Comparison of ENCODE assay signal across 14 cellular contexts in genomic region chr1:195466639-195467038, GRCh38.
DNase-seq lines count a peak whose midpoint lies in the region; TF ChIP-seq lines count a peak whose summit lies in the region.
"Had no signal": no experiment of that assay in that cellular context is flagged by ENCODE, and none has a peak within 500 bp of the region (broad histone marks: within the 10 kb centered on the region; RNA-seq: fewer than 3 reads in every experiment).

No MANE protein-coding gene starts in this region.

- no peak overlapping the region for H3K9ac ChIP-seq in OCI-LY3 (ENCODE audit: low read length)
- no peak overlapping the region for H3K9ac ChIP-seq in SU-DHL-6 (ENCODE audit: low read length)
- H3K9ac ChIP-seq: BLaER1 treated with 17β-estradiol and CSF1 and Interleukin-3, amounts not matched to agents 10 nM and 100 nM had no signal

- H4K20me1 ChIP-seq in OCI-LY3 (ENCODE audit: insufficient read depth, low read length) = no peaks in the 10 kb centered on the region
- no peaks in the 10 kb centered on the region for H4K20me1 ChIP-seq in SU-DHL-6 (ENCODE audit: low read depth, low read length)
- H4K20me1 ChIP-seq: BLaER1 treated with 17β-estradiol and CSF1 and Interleukin-3, amounts not matched to agents 10 nM and 100 nM had no signal

- no peaks in the 10 kb centered on the region for H3K79me2 ChIP-seq in OCI-LY3 (ENCODE audit: low read length)
- H3K79me2 ChIP-seq in SU-DHL-6 (ENCODE audit: insufficient read depth, low read length) = no peaks in the 10 kb centered on the region

- H3K36me3 ChIP-seq in OCI-LY3 (replicated peaks; ENCODE audit: low read depth, low read length) (no peaks in the 10 kb centered on the region), SU-DHL-6 (ENCODE audit: low read length) (no peaks in the 10 kb centered on the region), vagina (no peaks in the 10 kb centered on the region)
- H3K36me3 ChIP-seq: BLaER1 treated with 17β-estradiol and CSF1 and Interleukin-3, amounts not matched to agents 10 nM and 100 nM; HAP-1 had no signal

- intact Hi-C loops in vagina (cut with DNase I) = no loop called here

- DNase-seq in EH (ENCODE audit: low read depth) = peak; percentile 1
- no peak for DNase-seq in vagina (ENCODE audit: extremely low spot score in 2 of 2)
- DNase-seq in NCI-H82 treated with DMSO at 0.1 percent for 48 hours (lab: John Stamatoyannopoulos, UW; ENCODE audit: unreplicated experiment) = no peak
- no peak for DNase-seq in T-helper 9 cell
- DNase-seq: Calu3; CD8-positive, alpha-beta T cell; DMS79 treated with DMSO at 0.1 percent for 48 hours; EL; GOT3 had no signal

- H3F3A ChIP-seq in SU-DHL-6 (ENCODE audit: insufficient read depth) = no peaks in the 10 kb centered on the region

- H3K4me2 ChIP-seq in OCI-LY3 (ENCODE audit: low read length) = peak overlapping the region; percentile 12; the same call in 1 of the 2 replicates
- H3K4me2 ChIP-seq in SU-DHL-6 (ENCODE audit: low read depth, low read length, poor library complexity, severe bottlenecking) = no peak overlapping the region
- H3K4me2 ChIP-seq: BLaER1 treated with 17β-estradiol and CSF1 and Interleukin-3, amounts not matched to agents 10 nM and 100 nM had no signal

- H3K27ac ChIP-seq in OCI-LY3 (ENCODE audit: low read length) = no peak overlapping the region
- H3K27ac ChIP-seq in SU-DHL-6 (ENCODE audit: low read depth, low read length) = no peak overlapping the region
- no peak overlapping the region for H3K27ac ChIP-seq in vagina
- H3K27ac ChIP-seq: BLaER1 treated with 17β-estradiol and CSF1 and Interleukin-3, amounts not matched to agents 10 nM and 100 nM had no signal

- 0 out of 2 replicates have a peak overlapping the region, but pooled peaks have one; percentile 26 for H2AFZ ChIP-seq in OCI-LY3 (ENCODE audit: low read depth, low read length)
- peak overlapping the region; percentile 27 for H2AFZ ChIP-seq in SU-DHL-6 (ENCODE audit: low read depth, low read length, severe bottlenecking)

- no peak for TF ChIP-seq POLR2A in vagina (IDR thresholded peaks at IDR 0.05)

- TF ChIP-seq CTCF in OCI-LY3 (IDR thresholded peaks at IDR 0.05; ENCODE audit: low read depth, low read length) (no peak), SU-DHL-6 (IDR thresholded peaks at IDR 0.05; ENCODE audit: insufficient read depth, low read length, poor library complexity, severe bottlenecking) (no peak), vagina (IDR thresholded peaks at IDR 0.05) (no peak)

- H3K9me2 ChIP-seq in SU-DHL-6 (replicated peaks; ENCODE audit: insufficient read depth, low read length) = no peaks in the 10 kb centered on the region

- H3K4me1 ChIP-seq in OCI-LY3 (ENCODE audit: low read length) (no peaks in the 10 kb centered on the region), vagina (no peaks in the 10 kb centered on the region)
- H3K4me1 ChIP-seq: BLaER1 treated with 17β-estradiol and CSF1 and Interleukin-3, amounts not matched to agents 10 nM and 100 nM; HAP-1 had no signal

- H3K9me3 ChIP-seq in OCI-LY3 (ENCODE audit: insufficient read depth, low read length) (no peaks in the 10 kb centered on the region), SU-DHL-6 (ENCODE audit: insufficient read depth, low read length) (no peaks in the 10 kb centered on the region), vagina (no peaks in the 10 kb centered on the region)
- H3K9me3 ChIP-seq: HAP-1 had no signal

- H3K4me3 ChIP-seq in OCI-LY3 (ENCODE audit: low read length) (no peak overlapping the region), SU-DHL-6 (ENCODE audit: insufficient read depth, low read length, poor library complexity, severe bottlenecking) (no peak overlapping the region), vagina (no peak overlapping the region)
- H3K4me3 ChIP-seq: BLaER1 treated with 17β-estradiol and CSF1 and Interleukin-3, amounts not matched to agents 10 nM and 100 nM; GM12878; HAP-1 had no signal

- H3K27me3 ChIP-seq in OCI-LY3 (ENCODE audit: low read depth, low read length) = no peaks in the 10 kb centered on the region
- no peaks in the 10 kb centered on the region for H3K27me3 ChIP-seq in SU-DHL-6 (ENCODE audit: low read length)
- no peaks in the 10 kb centered on the region for H3K27me3 ChIP-seq in vagina
- H3K27me3 ChIP-seq: BLaER1 treated with 17β-estradiol and CSF1 and Interleukin-3, amounts not matched to agents 10 nM and 100 nM had no signal
